Comparison of ENCODE assay signal across 14 cellular contexts in genomic region chr13:99376924-99377323, GRCh38.
DNase-seq lines count a peak whose midpoint lies in the region; ATAC-seq, FAIRE-seq and TF ChIP-seq lines count a peak whose summit lies in the region.
"Had no signal": no experiment of that assay in that cellular context is flagged by ENCODE, and none has a peak within 500 bp of the region (broad histone marks: within the 10 kb centered on the region; RNA-seq: fewer than 3 reads in every experiment).

No MANE protein-coding gene starts in this region.

- peaks cover 0 to 16% (median 0%) of the 10 kb centered on the region in 3 donors for H3K36me3 ChIP-seq in Peyer's patch
- 0 out of 8 replicates have a peak, but pooled peaks cover 0 to 2% (median 0%) of the 10 kb centered on the region in 4 experiments for H3K36me3 ChIP-seq in H1 (ENCODE audit: control insufficient read depth in 2 of 4, insufficient read depth in 4 of 4, low read length in 3 of 4)
- no peaks in the 10 kb centered on the region for H3K36me3 ChIP-seq in mammary epithelial cell (ENCODE audit: insufficient read depth, low read length)

- H3K4me2 ChIP-seq in H1 (ENCODE audit: insufficient read depth in 1 of 2, low read depth in 2 of 2, low read length in 2 of 2) (no peak overlapping the region), mammary epithelial cell (ENCODE audit: insufficient read depth, low read depth, low read length) (no peak overlapping the region)

- peaks cover 92% of the 10 kb centered on the region for H3K4me1 Mint-ChIP-seq in activated T-cell treated with anti-CD3 and anti-CD28 coated beads, Interleukin-2, amount 50 U/mL, for 4 hours (ENCODE audit: low read depth)

- no peak overlapping the region for H2BK120ac ChIP-seq in H1 (replicated peaks; ENCODE audit: low read depth, low read length)

- peak overlapping the region; percentile 40; the same call in 1 of the 2 replicates for H2BK12ac ChIP-seq in H1 (ENCODE audit: low read depth, low read length)

- H2BK20ac ChIP-seq in H1 (ENCODE audit: low read length), result no peak overlapping the region

- ATAC-seq in activated T-cell treated with anti-CD3 and anti-CD28 coated beads, Interleukin-2, amount 50 U/mL, for 4 hours, result no peak
- ATAC-seq: stimulated activated effector memory CD8-positive, alpha-beta T cell treated with anti-CD3 and anti-CD28 coated beads, Interleukin-12 subunit alpha, Interleukin-12 subunit beta, amount 100 ng/mL, for 72 hours had no signal

- peak; percentile 16 for DNase-seq in activated T-cell treated with anti-CD3 and anti-CD28 coated beads, Interleukin-2, amount 50 U/mL, for 1 hour
- no peak for DNase-seq in activated T-cell treated with anti-CD3 and anti-CD28 coated beads, Interleukin-2, amount 50 U/mL, for 4 hours
- no peak for DNase-seq in Peyer's patch
- peak in 1 of 2 experiments; percentile 42 for DNase-seq in H1 (ENCODE audit: low read depth in 1 of 2, low spot score in 2 of 2)
- peak; percentile 19 for DNase-seq in stimulated activated CD8-positive, alpha-beta memory T cell treated with anti-CD3 and anti-CD28 coated beads, Interleukin-4, amount 100 ng/mL, for 48 hours
- no peak for DNase-seq in NCI-H1930 (lab: John Stamatoyannopoulos, UW)
- no peak for DNase-seq in GM19239 (ENCODE audit: insufficient read length, low spot score)
- no peak for DNase-seq in mammary epithelial cell
- DNase-seq: NCI-H1105; stimulated activated CD4-positive, alpha-beta T cell treated with anti-CD3 and anti-CD28 coated beads, Interleukin-12 subunit alpha, Interleukin-12 subunit beta, amount 100 ng/mL, for 4 hours; trophoblast cell had no signal

- H2BK15ac ChIP-seq in H1 (ENCODE audit: low read length), result no peak overlapping the region

- no peak for TF ChIP-seq EP300 in H1 (IDR thresholded peaks at IDR 0.05; ENCODE audit: borderline replicate concordance in 1 of 2, low read depth in 2 of 2, low read length in 2 of 2)

- no peak overlapping the region for H3K4me3 ChIP-seq in Peyer's patch
- no peak overlapping the region for H3K4me3 ChIP-seq in H1 (ENCODE audit: extremely low read depth in 1 of 4, insufficient read depth in 2 of 4, low read depth in 3 of 4, low read length in 4 of 4)
- no peak overlapping the region for H3K4me3 ChIP-seq in mammary epithelial cell (replicated peaks in 1 of 3; ENCODE audit: insufficient read depth in 1 of 3, low read depth in 2 of 3, low read length in 3 of 3)

- peaks cover 33% of the 10 kb centered on the region for H3K36me3 Mint-ChIP-seq in activated T-cell treated with anti-CD3 and anti-CD28 coated beads, Interleukin-2, amount 50 U/mL, for 4 hours (ENCODE audit: insufficient read depth)

- H4K91ac ChIP-seq in H1 (replicated peaks; ENCODE audit: insufficient read length, low read length), result no peak overlapping the region

- H3K27ac ChIP-seq in Peyer's patch (peak overlapping the region in 3 of 4 donors; percentile 8 to 85 (median 80)), H1 (ENCODE audit: low read depth, low read length) (no peak overlapping the region), mammary epithelial cell (ENCODE audit: insufficient read depth, low read depth, low read length) (no peak overlapping the region)

- no peak overlapping the region for H4K5ac ChIP-seq in H1 (ENCODE audit: insufficient read length, low read depth, low read length)

- POLR2A ChIA-PET in H1 (lab: Charles Lee; ENCODE audit: partially characterized antibody), result no interaction called here

- intact Hi-C loops in mammary epithelial cell (cut with micrococcal nuclease), result no loop called here

- no peak overlapping the region for H3K4ac ChIP-seq in H1 (replicated peaks; ENCODE audit: insufficient read length, low read depth, low read length)

- H3K4me1 ChIP-seq in Peyer's patch, result peaks cover 0 to 33% (median 12%) of the 10 kb centered on the region in 4 donors
- H3K4me1 ChIP-seq in H1 (replicated peaks in 1 of 4; ENCODE audit: control insufficient read depth in 3 of 4, insufficient read depth in 4 of 4, low read length in 3 of 4), result peaks cover 0 to 16% (median 3%) of the 10 kb centered on the region in 4 experiments
- no peaks in the 10 kb centered on the region for H3K4me1 ChIP-seq in mammary epithelial cell (ENCODE audit: insufficient read depth, low read length)

- no peaks in the 10 kb centered on the region for H3K79me1 ChIP-seq in H1 (ENCODE audit: low read depth, low read length)

- no peak for TF ChIP-seq RAD21 in H1 (IDR thresholded peaks at IDR 0.05 in 1 of 2, conservative IDR thresholded peaks at IDR 0.05 in 1 of 2; ENCODE audit: low read depth in 2 of 2, low read length in 2 of 2)

- TF ChIP-seq POLR2A in Peyer's patch (IDR thresholded peaks at IDR 0.05) (no peak), H1 (IDR thresholded peaks at IDR 0.05; ENCODE audit: control extremely low read depth in 1 of 2, low read depth in 2 of 2, low read length in 2 of 2) (no peak)

- H3K27me3 ChIP-seq in Peyer's patch (no peaks in the 10 kb centered on the region), H1 (replicated peaks in 1 of 4; ENCODE audit: control insufficient read depth in 3 of 4, extremely low read depth in 1 of 4, insufficient read depth in 3 of 4, low read length in 3 of 4) (no peaks in the 10 kb centered on the region), mammary epithelial cell (ENCODE audit: insufficient read depth, low read length) (no peaks in the 10 kb centered on the region)

- no peak overlapping the region for H3K9ac ChIP-seq in H1 (replicated peaks in 1 of 4; ENCODE audit: extremely low read depth in 1 of 4, low read depth in 3 of 4, low read length in 3 of 4)
- H3K9ac ChIP-seq in mammary epithelial cell (ENCODE audit: insufficient read depth, low read length), result no peak overlapping the region

- no peak for TF ChIP-seq CTCF in Peyer's patch (IDR thresholded peaks at IDR 0.05)
- no peak for TF ChIP-seq CTCF in H1 (IDR thresholded peaks at IDR 0.05; ENCODE audit: control extremely low read depth in 1 of 3, insufficient read depth in 1 of 3, low read depth in 1 of 3, low read length in 3 of 3)
- no peak for TF ChIP-seq CTCF in mammary epithelial cell (conservative IDR thresholded peaks at IDR 0.05 in 1 of 2, IDR thresholded peaks at IDR 0.05 in 1 of 2; ENCODE audit: extremely low read depth in 1 of 2, insufficient read depth in 1 of 2, low read depth in 1 of 2, low read length in 2 of 2)

- no peak overlapping the region for H2AK5ac ChIP-seq in H1 (ENCODE audit: low read depth, low read length)

- no peak overlapping the region for H3K23ac ChIP-seq in H1 (ENCODE audit: insufficient read length)

- H3K4me3 Mint-ChIP-seq in activated T-cell treated with anti-CD3 and anti-CD28 coated beads, Interleukin-2, amount 50 U/mL, for 4 hours, result no peak overlapping the region
- H3K4me3 Mint-ChIP-seq: stimulated activated effector memory CD8-positive, alpha-beta T cell treated with anti-CD3 and anti-CD28 coated beads, Interleukin-12 subunit alpha, Interleukin-12 subunit beta, amount 100 ng/mL, for 72 hours had no signal

- H3K18ac ChIP-seq in H1 (ENCODE audit: extremely low read depth, low read length), result no peak overlapping the region

- no peak overlapping the region for H3K14ac ChIP-seq in H1 (ENCODE audit: insufficient read length)

- FAIRE-seq in H1 (lab: Jason Lieb, UNC) (no peak), GM19239 (lab: Jason Lieb, UNC) (no peak)
- FAIRE-seq: HTR-8/SVneo, TTC549 had no signal

- CTCF ChIA-PET in H1 (lab: Charles Lee; ENCODE audit: partially characterized antibody), result interaction anchor here (0.9 to 6.6 kb wide), 6 partner anchors 7 to 66 kb away, joined by 4 to 37 read pairs (median 18); no protein-coding TSS in a partner anchor
- CTCF ChIA-PET in mammary epithelial cell (lab: Charles Lee; ENCODE audit: low non-redundant PET), result no interaction called here

- no peaks in the 10 kb centered on the region for H3K9me3 Mint-ChIP-seq in activated T-cell treated with anti-CD3 and anti-CD28 coated beads, Interleukin-2, amount 50 U/mL, for 4 hours
- H3K9me3 Mint-ChIP-seq: stimulated activated effector memory CD8-positive, alpha-beta T cell treated with anti-CD3 and anti-CD28 coated beads, Interleukin-12 subunit alpha, Interleukin-12 subunit beta, amount 100 ng/mL, for 72 hours had no signal

- no TSS peak for BruUV-seq in mammary epithelial cell (replicated peaks; lab: Mats Ljungman, UMichigan)

- in situ Hi-C loops in mammary epithelial cell (cut with MboI; ENCODE audit: low sequenced_read_pairs in 2 of 2), result no loop called here

- H2BK5ac ChIP-seq in H1 (ENCODE audit: low read depth, low read length), result 0 out of 2 replicates have a peak overlapping the region, but pooled peaks have one; percentile 25

- H4K8ac ChIP-seq in H1 (ENCODE audit: extremely low read depth, insufficient read depth, low read length), result no peak overlapping the region

- no peaks in the 10 kb centered on the region for H3K27me3 Mint-ChIP-seq in activated T-cell treated with anti-CD3 and anti-CD28 coated beads, Interleukin-2, amount 50 U/mL, for 4 hours (ENCODE audit: low read depth)

- WGBS in H1 (ENCODE audit: extremely low coverage in 1 of 2, insufficient coverage in 1 of 2, insufficient read length in 1 of 2, insufficient replicate concordance in 2 of 2, low coverage in 1 of 2, low lambda C conversion rate in 2 of 2, missing lambda C conversion rate in 1 of 2), 2 experiments, result 92% methylated on average over 9 of the region's 9 CpGs; no CpG with 5 or more reads in 1 of the 2 experiments
- WGBS in mammary epithelial cell (ENCODE audit: low coverage, missing lambda C conversion rate), result 100% methylated on average over 8 of the region's 9 CpGs

- H3K56ac ChIP-seq in H1 (replicated peaks; ENCODE audit: insufficient read length, low read depth, low read length), result no peak overlapping the region

- dilution Hi-C loops in mammary epithelial cell (cut with HindIII; ENCODE audit: low sequenced_read_pairs), result no loop called here

- H4K20me1 ChIP-seq in H1 (replicated peaks in 1 of 2; ENCODE audit: control insufficient read depth in 1 of 2, insufficient read depth in 2 of 2, low read length in 2 of 2), result no peaks in the 10 kb centered on the region
- no peaks in the 10 kb centered on the region for H4K20me1 ChIP-seq in mammary epithelial cell (ENCODE audit: insufficient read depth, low read length)

- no peaks in the 10 kb centered on the region for H3K79me2 ChIP-seq in H1 (ENCODE audit: control insufficient read depth in 1 of 2, insufficient read depth in 2 of 2, low read length in 2 of 2)
- H3K79me2 ChIP-seq in mammary epithelial cell (ENCODE audit: insufficient read depth, low read length), result no peaks in the 10 kb centered on the region

- no peaks in the 10 kb centered on the region for H3K23me2 ChIP-seq in H1 (ENCODE audit: low read depth, low read length)

- no peaks in the 10 kb centered on the region for H3K9me3 ChIP-seq in Peyer's patch
- H3K9me3 ChIP-seq in H1 (ENCODE audit: insufficient read depth in 2 of 2, low read depth in 1 of 2, low read length in 1 of 2), result no peaks in the 10 kb centered on the region
- H3K9me3 ChIP-seq in mammary epithelial cell (replicated peaks; ENCODE audit: insufficient read depth, low read length), result no peaks in the 10 kb centered on the region

- H2AFZ ChIP-seq in H1 (ENCODE audit: low read length) (no peak overlapping the region), mammary epithelial cell (ENCODE audit: low read depth, low read length) (no peak overlapping the region)

TF ChIP-seq in H1, 55 proteins besides CTCF, POLR2A, EP300 and RAD21 (continues in another document):
- no peak for TF ChIP-seq ATF3 (IDR thresholded peaks at IDR 0.05; ENCODE audit: insufficient read depth, low read depth, low read length)

Comparison
In these comparisons a context has a peak if more than half of its experiments do, and no peak if none do; other contexts are left out.
1. DNase-seq: peak in activated T-cell treated with anti-CD3 and anti-CD28 coated beads, Interleukin-2, amount 50 U/mL, for 1 hour (single experiment) and stimulated activated CD8-positive, alpha-beta memory T cell treated with anti-CD3 and anti-CD28 coated beads, Interleukin-4, amount 100 ng/mL, for 48 hours (single experiment); none in activated T-cell treated with anti-CD3 and anti-CD28 coated beads, Interleukin-2, amount 50 U/mL, for 4 hours (single experiment), Peyer's patch (0 of 3), NCI-H1930 (0 of 2), GM19239 (single experiment) and mammary epithelial cell (single experiment).
2. H3K27ac ChIP-seq: peak in Peyer's patch (3 of 4); none in H1 (single experiment) and mammary epithelial cell (single experiment).